In the genomic region with DNA sequence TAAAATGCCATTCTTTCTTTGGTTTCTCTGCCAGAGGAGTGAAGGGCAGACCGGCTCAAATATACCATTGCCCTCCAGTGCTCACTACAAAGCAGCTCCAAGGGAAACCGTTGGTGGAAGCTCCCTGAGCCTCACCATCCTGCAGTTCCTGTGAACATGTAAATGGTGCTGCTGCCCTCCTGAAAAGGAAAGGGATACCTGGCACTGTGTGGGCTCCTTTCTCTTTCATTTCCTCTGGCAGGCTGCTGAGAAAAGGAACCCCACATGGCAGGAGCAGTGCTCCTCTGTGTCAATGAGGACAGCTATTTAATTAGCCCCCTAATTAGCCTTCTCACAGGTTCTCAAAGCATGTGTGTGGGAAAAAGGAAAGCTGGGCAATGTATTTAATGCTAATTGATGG, we compare ENCODE assay signal across 21 cellular contexts.
DNase-seq lines count a peak whose midpoint lies in the region; ATAC-seq and TF ChIP-seq lines count a peak whose summit lies in the region.
"Had no signal": no experiment of that assay in that cellular context is flagged by ENCODE, and none has a peak within 500 bp of the region (broad histone marks: within the 10 kb centered on the region; RNA-seq: fewer than 3 reads in every experiment).

No MANE protein-coding gene starts in this region.

- no peak overlapping the region for H3K4me3 ChIP-seq in MM.1S (ENCODE audit: low read length)
- H3K4me3 ChIP-seq: hepatocyte had no signal

- TF ChIP-seq CTCF in MM.1S (IDR thresholded peaks at IDR 0.05; ENCODE audit: low read length): no peak

- no peaks in the 10 kb centered on the region for H3K27me3 ChIP-seq in MM.1S (replicated peaks; ENCODE audit: insufficient read depth, low read length)
- H3K27me3 ChIP-seq: hepatocyte had no signal

- DNase-seq in MM.1S (peak; percentile 21), DMS53 treated with DMSO at 0.1 percent for 48 hours (lab: John Stamatoyannopoulos, UW; ENCODE audit: unreplicated experiment) (no peak), KBM-7 (no peak), Right ventricle myocardium superior (no peak), HPDE6-E6E7 (ENCODE audit: extremely low spot score) (no peak)
- DNase-seq: activated CD4-positive, alpha-beta T cell treated with anti-CD3 and anti-CD28 coated beads, Interleukin-2, amount 50 U/mL, for 4 hours; activated naive CD4-positive, alpha-beta T cell treated with anti-CD3 and anti-CD28 coated beads for 36 hours; activated T-cell treated with anti-CD3 and anti-CD28 coated beads for 4 hours; C1 segment of cervical spinal cord; DMS 273 treated with DMSO at 0.1 percent for 48 hours; kidney glomerular epithelial cell; midbrain; NCI-H1436 treated with DMSO at 0.1 percent for 48 hours; NK-92 treated with Interleukin-12 subunit alpha and Interleukin-12 subunit beta, amount 100 ng/mL, for 24 hours; stimulated activated CD4-positive, alpha-beta T cell treated with anti-CD3 and anti-CD28 coated beads, Interleukin-12 subunit alpha, Interleukin-12 subunit beta, amount 100 ng/mL, for 4 hours had no signal

- H3K4me1 ChIP-seq in MM.1S (ENCODE audit: low read length): peaks cover 7% of the 10 kb centered on the region

- no peaks in the 10 kb centered on the region for H3F3A ChIP-seq in MM.1S (ENCODE audit: insufficient read depth, low read length)

- in situ Hi-C loops in KBM-7 (cut with MboI; ENCODE audit: low pct_unique_long_range_greater_than_20kb, low sequenced_read_pairs): loop anchor here (25.0 kb wide), 1 partner anchor 430 kb away; no protein-coding TSS in a partner anchor

- ATAC-seq in GM18498 (IDR thresholded peaks at IDR 0.05; ENCODE audit: unreplicated experiment) (peak; percentile 79), GM19452 (IDR thresholded peaks at IDR 0.05; ENCODE audit: unreplicated experiment) (peak; percentile 58), HG02610 (IDR thresholded peaks at IDR 0.05; ENCODE audit: unreplicated experiment) (peak; percentile 43), Right ventricle myocardium superior (ENCODE audit: poor library complexity) (no peak)
- ATAC-seq: stimulated activated memory B cell treated with anti-CD40 and anti-IgM and Interleukin-4, amounts not matched to agents 10 μg/mL and 1 μg/mL and 100 μg/mL, for 72 hours had no signal

- no peaks in the 10 kb centered on the region for H3K36me3 ChIP-seq in MM.1S (replicated peaks; ENCODE audit: insufficient read depth, low read length)

- intact Hi-C loops in Right ventricle myocardium superior (cut with DNase I): no loop called here

- no peak overlapping the region for H3K4me2 ChIP-seq in MM.1S (ENCODE audit: low read depth, low read length)
- H3K4me2 ChIP-seq: hepatocyte had no signal

- no peak overlapping the region for H3K27ac ChIP-seq in MM.1S (ENCODE audit: low read length)
- H3K27ac ChIP-seq: hepatocyte, RWPE1 had no signal

- H4K20me1 ChIP-seq in MM.1S (ENCODE audit: insufficient read depth, low read length): no peaks in the 10 kb centered on the region

- H3K9me3 ChIP-seq in MM.1S (replicated peaks; ENCODE audit: insufficient read depth, low read length): no peaks in the 10 kb centered on the region

- no peaks in the 10 kb centered on the region for H3K9me2 ChIP-seq in MM.1S (replicated peaks; ENCODE audit: insufficient read depth, low read length)

- no peaks in the 10 kb centered on the region for H3K79me2 ChIP-seq in MM.1S (ENCODE audit: low read length)
- H3K79me2 ChIP-seq: hepatocyte had no signal

- no peak overlapping the region for H2AFZ ChIP-seq in MM.1S (ENCODE audit: low read length)
- H2AFZ ChIP-seq: hepatocyte had no signal

- H3K9ac ChIP-seq in MM.1S (ENCODE audit: low read length): no peak overlapping the region
